In genomic region chrX:107396235-107396634, GRCh38 we compare ENCODE assay signal across 3 cellular contexts.
TF ChIP-seq lines count a peak whose summit lies in the region.

No MANE protein-coding gene starts in this region.

TF ChIP-seq in SK-N-SH, 30 proteins besides CTCF, POLR2A, EP300 and RAD21 (continued from another document):
- TF ChIP-seq REST (IDR thresholded peaks at IDR 0.05; ENCODE audit: low read depth, low read length) = peak; percentile 65; the same call in 1 of the 2 replicates

TF ChIP-seq in SK-N-SH treated with all-trans-retinoic acid at 6 μM for 48 hours, 23 proteins besides CTCF, POLR2A, EP300 and RAD21 (continued from another document):
- no peak for TF ChIP-seq TSHZ2 (CRISPR knock-in tag; IDR thresholded peaks at IDR 0.05)
- no peak for TF ChIP-seq CSDC2 (CRISPR knock-in tag; IDR thresholded peaks at IDR 0.05)
- no peak for TF ChIP-seq ZNF565 (CRISPR knock-in tag; conservative IDR thresholded peaks at IDR 0.05; ENCODE audit: low read depth)
- no peak for TF ChIP-seq ARNTL (CRISPR knock-in tag; IDR thresholded peaks at IDR 0.05; ENCODE audit: borderline replicate concordance, low read depth)
- no peak for TF ChIP-seq ESRRG (CRISPR knock-in tag; IDR thresholded peaks at IDR 0.05)
- TF ChIP-seq POU6F1 (CRISPR knock-in tag; IDR thresholded peaks at IDR 0.05; ENCODE audit: borderline replicate concordance, low read depth) = no peak

TF ChIP-seq in GM23338, 12 proteins besides CTCF, POLR2A, EP300 and RAD21 (continued from another document):
- TF ChIP-seq JUNB (IDR thresholded peaks at IDR 0.05; ENCODE audit: unreplicated experiment) = no peak
